Comparison of ENCODE assay signal across 23 cellular contexts in genomic region chr20:62104791-62105345, GRCh38. TPM values are rescaled to one million over a fixed set of nuclear protein-coding genes. Genes with fewer than 3 reads are reported as not detected.
DNase-seq lines count a peak whose midpoint lies in the region; ATAC-seq and TF ChIP-seq lines count a peak whose summit lies in the region.
"Had no signal": no experiment of that assay in that cellular context is flagged by ENCODE, and none has a peak within 500 bp of the region (broad histone marks: within the 10 kb centered on the region; RNA-seq: fewer than 3 reads in every experiment).

No MANE protein-coding gene starts in this region.

- H3K4me2 ChIP-seq in IMR-90 (ENCODE audit: low read depth, low read length) = no peak overlapping the region
- H3K4me2 ChIP-seq: KMS-11 had no signal

- H2BK120ac ChIP-seq in IMR-90 (ENCODE audit: low read depth, low read length) = no peak overlapping the region

- intact Hi-C loops in IMR-90 (cut with micrococcal nuclease) (no loop called here), prostate gland (cut with DNase I) (no loop called here)

- H3K27ac ChIP-seq in IMR-90 (ENCODE audit: insufficient read depth, low read length) (no peak overlapping the region), prostate gland (no peak overlapping the region), Peyer's patch (no peak overlapping the region)
- H3K27ac ChIP-seq: breast epithelium, C4-2B, coronary artery, KMS-11, stomach had no signal

- no peak overlapping the region for H2AK5ac ChIP-seq in IMR-90 (ENCODE audit: low read depth, low read length)

- no peak for TF ChIP-seq POLR2A in IMR-90 (IDR thresholded peaks at IDR 0.05; ENCODE audit: low read depth, low read length)
- TF ChIP-seq POLR2A in prostate gland (IDR thresholded peaks at IDR 0.05) = no peak
- no peak for TF ChIP-seq POLR2A in Peyer's patch (IDR thresholded peaks at IDR 0.05)

- H3K9me1 ChIP-seq in IMR-90 (ENCODE audit: insufficient read depth, low read length) = no peaks in the 10 kb centered on the region

- dilution Hi-C loops in IMR-90 (cut with HindIII; ENCODE audit: low sequenced_read_pairs, unreplicated experiment) = no loop called here

- no peak overlapping the region for H3K9ac ChIP-seq in IMR-90 (ENCODE audit: low read depth, low read length)
- H3K9ac ChIP-seq: KMS-11 had no signal

- WGBS in IMR-90 (ENCODE audit: extremely low coverage in 2 of 2, insufficient read length in 1 of 2), 2 experiments = 11% methylated on average over 3 of the region's 7 CpGs; no CpG with 5 or more reads in 1 of the 2 experiments
- 9% methylated on average over 7 of the region's 7 CpGs for WGBS in prostate gland

- no peak overlapping the region for H3K4ac ChIP-seq in IMR-90 (ENCODE audit: low read depth, low read length)

- H4K91ac ChIP-seq in IMR-90 (ENCODE audit: insufficient read depth, low read depth, low read length) = no peak overlapping the region

- no peak overlapping the region for H2AK9ac ChIP-seq in IMR-90 (replicated peaks; ENCODE audit: low read depth, low read length, poor library complexity)

- H2AFZ ChIP-seq in IMR-90 (replicated peaks; ENCODE audit: low read length, poor library complexity) = no peak overlapping the region

- no peak overlapping the region for H3K14ac ChIP-seq in IMR-90 (replicated peaks; ENCODE audit: low read depth, low read length)

- H2BK5ac ChIP-seq in IMR-90 (ENCODE audit: low read depth, low read length, poor library complexity, severe bottlenecking) = no peak overlapping the region

- BruUV-seq in IMR-90 (replicated peaks; lab: Mats Ljungman, UMichigan) = no TSS peak

- H3K4me1 ChIP-seq in IMR-90 (ENCODE audit: control insufficient read depth, insufficient read depth, low read length) (peaks cover 2% of the 10 kb centered on the region; the same call in 1 of the 2 replicates), prostate gland (replicated peaks) (no peaks in the 10 kb centered on the region), Peyer's patch (peaks cover 0 to 4% (median 0%) of the 10 kb centered on the region in 4 donors)
- H3K4me1 ChIP-seq: breast epithelium, stomach had no signal

- peaks cover 5% of the 10 kb centered on the region for H3K27me3 ChIP-seq in IMR-90 (ENCODE audit: control insufficient read depth, insufficient read depth, low read length)
- H3K27me3 ChIP-seq in prostate gland (replicated peaks; ENCODE audit: insufficient read depth) = no peaks in the 10 kb centered on the region
- H3K27me3 ChIP-seq in Peyer's patch = no peaks in the 10 kb centered on the region

- no peak overlapping the region for H4K8ac ChIP-seq in IMR-90 (ENCODE audit: low read depth in 2 of 2, low read length in 2 of 2)

- H4K20me1 ChIP-seq in IMR-90 (ENCODE audit: insufficient read depth, low read length) = no peaks in the 10 kb centered on the region

- H4K5ac ChIP-seq in IMR-90 (ENCODE audit: low read depth, low read length) = no peak overlapping the region

- TF ChIP-seq RAD21 in IMR-90 (IDR thresholded peaks at IDR 0.05; ENCODE audit: low read length) = no peak

- in situ Hi-C loops in IMR-90 (cut with MboI; ENCODE audit: low sequenced_read_pairs) = no loop called here

- H3K18ac ChIP-seq in IMR-90 (ENCODE audit: low read depth, low read length) = no peak overlapping the region

- H3K36me3 ChIP-seq in IMR-90 (ENCODE audit: control insufficient read depth, insufficient read depth, low read length) (no peaks in the 10 kb centered on the region), prostate gland (no peaks in the 10 kb centered on the region), Peyer's patch (no peaks in the 10 kb centered on the region)
- H3K36me3 ChIP-seq: breast epithelium, stomach had no signal

- peak; percentile 79 for ATAC-seq in IMR-90 (ENCODE audit: low read depth)
- ATAC-seq: HCT116, WTC11 had no signal

- H3K9me3 ChIP-seq in IMR-90 (ENCODE audit: control insufficient read depth, insufficient read depth, low read length) (peaks cover 48% of the 10 kb centered on the region), prostate gland (no peaks in the 10 kb centered on the region), Peyer's patch (peaks cover 0 to 48% (median 18%) of the 10 kb centered on the region in 4 donors)

- no peak overlapping the region for H2BK20ac ChIP-seq in IMR-90 (ENCODE audit: low read depth, low read length)

- H2BK15ac ChIP-seq in IMR-90 (ENCODE audit: low read depth, low read length) = no peak overlapping the region

- H3K56ac ChIP-seq in IMR-90 (ENCODE audit: extremely low read depth, insufficient read depth, low read length) = no peak overlapping the region

- H3K4me3 ChIP-seq in IMR-90 (ENCODE audit: insufficient read depth, low read depth, low read length) (no peak overlapping the region), fibroblast of the aortic adventitia (ENCODE audit: low read depth, low read length) (no peak overlapping the region), prostate gland (no peak overlapping the region), Peyer's patch (no peak overlapping the region)
- H3K4me3 ChIP-seq: breast epithelium, coronary artery, stomach had no signal

- H3K23ac ChIP-seq in IMR-90 (ENCODE audit: low read depth, low read length) = no peak overlapping the region

- CTCF ChIA-PET in IMR-90 (lab: Yijun Ruan, JAX) = no interaction called here

- POLR2A ChIA-PET in IMR-90 (lab: Charles Lee; ENCODE audit: unreplicated experiment) = no interaction called here

- no peaks in the 10 kb centered on the region for H3K79me1 ChIP-seq in IMR-90 (ENCODE audit: low read depth in 1 of 2, low read length in 2 of 2)

- TF ChIP-seq CTCF in IMR-90 (conservative IDR thresholded peaks at IDR 0.05; ENCODE audit: low read depth, low read length) = no peak
- TF ChIP-seq CTCF in fibroblast of the aortic adventitia (IDR thresholded peaks at IDR 0.05; ENCODE audit: insufficient read depth, low read length) = no peak
- no peak for TF ChIP-seq CTCF in prostate gland (IDR thresholded peaks at IDR 0.05)
- no peak for TF ChIP-seq CTCF in Peyer's patch (IDR thresholded peaks at IDR 0.05)

- DNase-seq in AG20443 (ENCODE audit: low spot score) (peak; percentile 57), IMR-90 (peak; percentile 46), fibroblast of the aortic adventitia (ENCODE audit: low read depth) (peak; percentile 10), prostate gland (ENCODE audit: low spot score) (peak; percentile 53), DMS 273 treated with DMSO at 0.1 percent for 48 hours (lab: John Stamatoyannopoulos, UW) (no peak), SW 1271 (lab: John Stamatoyannopoulos, UW) (no peak), Peyer's patch (no peak), RPMI8226 (no peak)
- DNase-seq: activated CD4-positive, alpha-beta T cell treated with anti-CD3 and anti-CD28 coated beads, Interleukin-2, amount 50 U/mL, for 4 hours; activated CD8-positive, alpha-beta memory T cell treated with anti-CD3 and anti-CD28 coated beads, Interleukin-2, amount 50 U/mL, for 48 hours; activated gamma-delta T cell; hypothalamus; NCI-H1694 treated with DMSO at 0.1 percent for 48 hours; NCI-H526; nucleus accumbens; stomach; trophoblast cell had no signal

TF ChIP-seq in IMR-90, 13 proteins besides CTCF, POLR2A, EP300 and RAD21:
- TF ChIP-seq NFE2L2 (IDR thresholded peaks at IDR 0.05; ENCODE audit: low read depth, low read length) = no peak
- peak; percentile 19; the same call in 1 of the 2 replicates for TF ChIP-seq USF2 (IDR thresholded peaks at IDR 0.05; ENCODE audit: low read depth, low read length)

RNA-seq across cellular contexts. Expression of gene LSM14B, which starts 17.4 kb away (rescaled TPM):
- total RNA-seq in IMR-90 (2012; rRNA removed) = 23.7 and 30.6 TPM in 2 replicates
- polyA plus RNA-seq in IMR-90 (2012; rRNA removed) = 41.1 and 46.7 TPM in 2 replicates
- 21.4 and 47.8 TPM in 2 replicates for polyA plus RNA-seq in IMR-90 (2012; cell fraction: cytosol; rRNA removed)
- 41.4 and 44.4 TPM in 2 replicates for polyA plus RNA-seq in IMR-90 (2012; cell fraction: nucleus; rRNA removed; ENCODE audit: low replicate concordance)
- total RNA-seq in fibroblast of the aortic adventitia (ENCODE audit: low replicate concordance) = 27.7 and 31.0 TPM in 2 replicates
- total RNA-seq in prostate gland = 10 to 100 TPM; 39.7 to 87.1 TPM
- total RNA-seq in Peyer's patch = 10 to 100 TPM; 27.1 to 35.5 (median 33.3) TPM

RNA-seq across cellular contexts. Expression of gene PSMA7, which starts 38.3 kb away (rescaled TPM):
- total RNA-seq in IMR-90 (2012; rRNA removed) = 458 and 487 TPM in 2 replicates
- polyA plus RNA-seq in IMR-90 (2012; rRNA removed) = 417 and 520 TPM in 2 replicates
- 774 and 987 TPM in 2 replicates for polyA plus RNA-seq in IMR-90 (2012; cell fraction: cytosol; rRNA removed)
- 366 and 428 TPM in 2 replicates for polyA plus RNA-seq in IMR-90 (2012; cell fraction: nucleus; rRNA removed; ENCODE audit: low replicate concordance)
- 237 and 282 TPM in 2 replicates for total RNA-seq in fibroblast of the aortic adventitia (ENCODE audit: low replicate concordance)
- total RNA-seq in prostate gland = 100 to 1,000 TPM; 176 to 250 TPM
- total RNA-seq in Peyer's patch = 100 to 1,000 TPM; 181 to 264 (median 228) TPM

RNA-seq across cellular contexts. Expression of gene SS18L1, which starts 38.7 kb away (rescaled TPM):
- 8.1 and 10.6 TPM in 2 replicates for total RNA-seq in IMR-90 (2012; rRNA removed)
- polyA plus RNA-seq in IMR-90 (2012; rRNA removed) = 12.2 and 15.6 TPM in 2 replicates
- polyA plus RNA-seq in IMR-90 (2012; cell fraction: cytosol; rRNA removed) = 3.6 and 10.0 TPM in 2 replicates
- polyA plus RNA-seq in IMR-90 (2012; cell fraction: nucleus; rRNA removed; ENCODE audit: low replicate concordance) = 32.8 and 87.5 TPM in 2 replicates
- total RNA-seq in fibroblast of the aortic adventitia (ENCODE audit: low replicate concordance) = 5.7 and 8.9 TPM in 2 replicates
- total RNA-seq in prostate gland = 10 to 100 TPM; 17.9 to 32.7 TPM
- 10 to 100 TPM; 14.9 to 27.2 (median 24.5) TPM for total RNA-seq in Peyer's patch

RNA-seq across cellular contexts. Expression of gene TAF4, which starts 39.2 kb away (rescaled TPM):
- total RNA-seq in IMR-90 (2012; rRNA removed) = 1.4 and 1.7 TPM in 2 replicates
- polyA plus RNA-seq in IMR-90 (2012; rRNA removed) = 4.9 and 5.1 TPM in 2 replicates
- polyA plus RNA-seq in IMR-90 (2012; cell fraction: cytosol; rRNA removed) = 4.7 and 9.8 TPM in 2 replicates
- 15.8 and 40.0 TPM in 2 replicates for polyA plus RNA-seq in IMR-90 (2012; cell fraction: nucleus; rRNA removed; ENCODE audit: low replicate concordance)
- 2.9 and 5.4 TPM in 2 replicates for total RNA-seq in fibroblast of the aortic adventitia (ENCODE audit: low replicate concordance)
- 10 to 100 TPM; 19.9 to 57.1 TPM for total RNA-seq in prostate gland
- total RNA-seq in Peyer's patch = 10 to 100 TPM; 18.9 to 93.5 (median 31.0) TPM

Comparison
In these comparisons a context has a peak if more than half of its experiments do, and no peak if none do; other contexts are left out.
1. DNase-seq: peak in AG20443 (single experiment), IMR-90 (single experiment), fibroblast of the aortic adventitia (single experiment) and prostate gland (single experiment); none in DMS 273 treated with DMSO at 0.1 percent for 48 hours (single experiment), SW 1271 (0 of 2), Peyer's patch (0 of 3) and RPMI8226 (single experiment).